In the genomic region with DNA sequence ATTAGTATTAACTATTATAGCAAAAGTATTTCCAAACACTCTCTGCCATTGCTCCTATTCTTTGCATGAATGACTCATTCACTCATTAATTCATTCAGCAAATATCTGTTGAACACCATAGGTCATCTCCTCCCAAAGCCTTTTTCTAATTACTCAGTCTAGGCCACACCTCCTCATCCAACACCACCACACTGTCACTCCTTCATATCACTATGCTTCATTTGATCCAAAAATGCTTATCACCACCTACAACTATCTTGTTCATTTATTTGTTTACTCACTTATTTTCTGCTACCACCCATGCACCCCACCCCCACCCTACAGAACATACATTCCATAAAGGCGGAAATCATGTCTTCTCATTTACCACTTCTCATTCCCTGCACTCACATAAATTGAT, we compare ENCODE assay signal across 1 cellular context.
TF ChIP-seq lines count a peak whose summit lies in the region.

No MANE protein-coding gene starts in this region.

TF ChIP-seq in A549, 52 proteins besides CTCF, POLR2A, EP300 and RAD21 (continued from another document):
- no peak for TF ChIP-seq MYC (IDR thresholded peaks at IDR 0.05; ENCODE audit: borderline replicate concordance, low read length)
